ENCODE assay signal across 2 cellular contexts in the genomic region with DNA sequence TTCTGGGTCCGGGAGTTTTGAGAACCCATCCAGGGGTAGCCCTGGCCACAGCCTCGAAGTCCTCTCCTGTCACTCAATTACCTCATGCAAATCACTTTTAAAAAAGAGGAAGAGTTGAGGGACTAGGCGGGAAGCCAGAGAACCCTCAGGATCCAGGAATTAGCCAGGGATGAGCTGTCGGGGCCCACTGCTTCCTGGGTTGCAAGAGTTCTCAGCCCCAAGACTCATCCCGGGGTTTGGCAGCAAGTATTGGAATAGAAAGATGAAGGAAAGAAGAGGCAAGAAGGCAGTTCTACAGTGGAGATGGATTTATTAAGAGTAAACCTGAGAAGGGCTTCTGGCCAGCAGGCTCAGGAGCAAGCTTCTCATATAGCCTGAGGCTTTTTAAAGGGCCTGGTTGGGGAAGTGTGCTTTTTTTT.
A peak's percentile ranks its signal among the peaks of the same experiment; 100 is the strongest.
TF ChIP-seq lines count a peak whose summit lies in the region.

No MANE protein-coding gene starts in this region.

TF ChIP-seq in HEK293T, 16 proteins besides CTCF, POLR2A, EP300 and RAD21:
- TF ChIP-seq FOXA1 (IDR thresholded peaks at IDR 0.05) (no peak), ZNF384 (IDR thresholded peaks at IDR 0.05) (peak; percentile 56; the same call in 1 of the 2 replicates)

TF ChIP-seq in GM12878, 131 proteins besides CTCF, POLR2A, EP300 and RAD21:
- TF ChIP-seq, protein P1, sequence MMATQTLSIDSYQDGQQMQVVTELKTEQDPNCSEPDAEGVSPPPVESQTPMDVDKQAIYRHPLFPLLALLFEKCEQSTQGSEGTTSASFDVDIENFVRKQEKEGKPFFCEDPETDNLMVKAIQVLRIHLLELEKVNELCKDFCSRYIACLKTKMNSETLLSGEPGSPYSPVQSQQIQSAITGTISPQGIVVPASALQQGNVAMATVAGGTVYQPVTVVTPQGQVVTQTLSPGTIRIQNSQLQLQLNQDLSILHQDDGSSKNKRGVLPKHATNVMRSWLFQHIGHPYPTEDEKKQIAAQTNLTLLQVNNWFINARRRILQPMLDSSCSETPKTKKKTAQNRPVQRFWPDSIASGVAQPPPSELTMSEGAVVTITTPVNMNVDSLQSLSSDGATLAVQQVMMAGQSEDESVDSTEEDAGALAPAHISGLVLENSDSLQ (IDR thresholded peaks at IDR 0.05): peak; percentile 50
- TF ChIP-seq SMC3 (IDR thresholded peaks at IDR 0.05; ENCODE audit: borderline replicate concordance, low read length): no peak
